In the genomic region with DNA sequence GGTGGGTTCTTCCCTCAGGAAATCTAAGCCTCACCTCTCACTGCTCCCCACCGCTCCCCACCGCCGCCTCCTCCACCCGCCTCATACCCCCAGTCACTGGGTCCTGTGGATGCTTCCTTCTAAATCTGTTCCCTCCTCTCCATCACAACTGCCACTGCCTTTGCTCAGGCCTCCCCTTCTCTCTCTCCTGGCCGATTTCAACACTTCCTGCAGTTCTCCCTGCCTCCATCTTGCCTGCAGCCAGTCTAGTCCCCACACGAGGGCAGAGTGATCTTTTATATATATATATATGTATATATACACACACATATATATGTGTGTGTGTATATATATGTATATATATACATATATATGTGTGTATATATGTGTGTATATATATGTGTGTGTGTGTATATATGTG, we compare ENCODE assay signal across 12 cellular contexts. TPM values are rescaled to one million over a fixed set of nuclear protein-coding genes. Genes with fewer than 3 reads are reported as not detected.
DNase-seq lines count a peak whose midpoint lies in the region; ATAC-seq and TF ChIP-seq lines count a peak whose summit lies in the region.
"Had no signal": no experiment of that assay in that cellular context is flagged by ENCODE, and none has a peak within 500 bp of the region (broad histone marks: within the 10 kb centered on the region; RNA-seq: fewer than 3 reads in every experiment).

No MANE protein-coding gene starts in this region.

- no peak overlapping the region for H3K9ac ChIP-seq in adipocyte (ENCODE audit: low read length)

- no peaks in the 10 kb centered on the region for H3K27me3 Mint-ChIP-seq in natural killer cell (ENCODE audit: low read depth in 2 of 2)

- H3K4me1 Mint-ChIP-seq in natural killer cell: peaks cover 0 to 9% of the 10 kb centered on the region in 2 donors

- H3K4me3 ChIP-seq in adipocyte (ENCODE audit: low read length): no peak overlapping the region
- H3K4me3 ChIP-seq: heart left ventricle, SK-N-MC had no signal

- H3K4me1 ChIP-seq in adipocyte (ENCODE audit: control insufficient read depth, insufficient read depth, low read length): peaks cover 29% of the 10 kb centered on the region

- H3K9me3 Mint-ChIP-seq in natural killer cell: no peaks in the 10 kb centered on the region

- intact Hi-C loops in natural killer cell (cut with micrococcal nuclease): no loop called here

- no peak for TF ChIP-seq CTCF in natural killer cell (IDR thresholded peaks at IDR 0.05)

- H3K4me3 Mint-ChIP-seq in natural killer cell: no peak overlapping the region

- no peaks in the 10 kb centered on the region for H3K9me3 ChIP-seq in adipocyte (ENCODE audit: control insufficient read depth, low read length)
- H3K9me3 ChIP-seq: heart left ventricle had no signal

- H3K36me3 Mint-ChIP-seq in natural killer cell: no peaks in the 10 kb centered on the region

- ATAC-seq in natural killer cell (peak in 2 of 3 donors; percentile 39 to 41), esophagus mucosa (no peak)
- ATAC-seq: heart left ventricle had no signal

- DNase-seq in NCI-H510A treated with DMSO at 0.1 percent for 48 hours (lab: John Stamatoyannopoulos, UW): peak; percentile 5
- no peak for DNase-seq in NCI-H510A (lab: John Stamatoyannopoulos, UW)
- peak; percentile 83 for DNase-seq in MV-4-11 (lab: John Stamatoyannopoulos, UW)
- DNase-seq in adipocyte (ENCODE audit: low read depth): peak; percentile 47
- DNase-seq in natural killer cell: no peak
- no peak for DNase-seq in stimulated activated CD4-positive, alpha-beta T cell treated with anti-CD3 and anti-CD28 coated beads, Interleukin-2, amount 100 ng/mL, for 24 hours
- no peak for DNase-seq in AG08395 (ENCODE audit: low spot score)
- DNase-seq: ACHN, heart left ventricle, NCI-H187 had no signal

- no peaks in the 10 kb centered on the region for H3K27me3 ChIP-seq in adipocyte (replicated peaks; ENCODE audit: control insufficient read depth, insufficient read depth, low read length)
- H3K27me3 ChIP-seq: heart left ventricle had no signal

- H3K27ac Mint-ChIP-seq in natural killer cell: no peak overlapping the region

- H3K36me3 ChIP-seq in adipocyte (ENCODE audit: control insufficient read depth, insufficient read depth, low read length, severe bottlenecking): peaks cover 34% of the 10 kb centered on the region

RNA-seq across cellular contexts. Expression of gene CREB3L1, which starts 27.8 kb away (rescaled TPM):
- total RNA-seq in natural killer cell (not detected), esophagus mucosa (0.64 TPM)

RNA-seq across cellular contexts. Expression of gene DGKZ, which starts 42.0 kb away (rescaled TPM):
- total RNA-seq in natural killer cell (100 to 1,000 TPM; 307 to 377 (median 350) TPM), esophagus mucosa (31.4 TPM)

Comparison
In these comparisons a context has a peak if more than half of its experiments do, and no peak if none do; other contexts are left out.
1. DNase-seq: peak in NCI-H510A treated with DMSO at 0.1 percent for 48 hours (single experiment), MV-4-11 (single experiment) and adipocyte (single experiment); none in NCI-H510A (single experiment), natural killer cell (single experiment), stimulated activated CD4-positive, alpha-beta T cell treated with anti-CD3 and anti-CD28 coated beads, Interleukin-2, amount 100 ng/mL, for 24 hours (0 of 2) and AG08395 (single experiment).